9 cellular contexts compared by ENCODE assay signal in the genomic region with DNA sequence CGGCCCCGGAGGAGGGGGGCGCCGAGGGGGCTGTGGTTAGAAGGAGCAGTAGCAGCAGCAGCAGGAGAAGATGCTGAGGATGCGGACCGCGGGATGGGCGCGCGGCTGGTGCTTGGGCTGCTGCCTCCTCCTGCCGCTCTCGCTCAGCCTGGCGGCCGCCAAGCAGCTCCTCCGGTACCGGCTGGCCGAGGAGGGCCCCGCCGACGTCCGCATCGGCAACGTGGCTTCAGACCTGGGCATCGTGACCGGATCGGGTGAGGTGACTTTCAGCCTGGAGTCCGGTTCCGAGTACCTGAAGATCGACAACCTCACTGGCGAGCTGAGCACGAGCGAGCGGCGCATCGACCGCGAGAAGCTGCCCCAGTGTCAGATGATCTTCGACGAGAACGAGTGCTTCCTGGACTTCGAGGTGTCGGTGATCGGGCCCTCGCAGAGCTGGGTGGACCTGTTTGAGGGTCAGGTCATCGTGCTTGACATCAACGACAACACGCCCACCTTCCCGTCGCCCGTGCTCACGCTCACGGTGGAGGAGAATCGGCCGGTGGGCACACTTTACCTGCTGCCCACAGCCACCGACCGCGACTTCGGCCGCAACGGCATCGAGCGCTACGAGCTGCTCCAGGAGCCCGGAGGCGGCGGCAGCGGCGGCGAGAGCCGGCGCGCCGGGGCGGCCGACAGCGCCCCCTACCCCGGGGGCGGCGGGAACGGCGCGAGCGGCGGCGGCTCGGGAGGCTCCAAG. TPM values are rescaled to one million over a fixed set of nuclear protein-coding genes. Genes with fewer than 3 reads are reported as not detected.
A peak's percentile ranks its signal among the peaks of the same experiment; 100 is the strongest.
DNase-seq lines count a peak whose midpoint lies in the region; ATAC-seq and TF ChIP-seq lines count a peak whose summit lies in the region.
"Had no signal": no experiment of that assay in that cellular context is flagged by ENCODE, and none has a peak within 500 bp of the region (broad histone marks: within the 10 kb centered on the region; RNA-seq: fewer than 3 reads in every experiment).

No MANE protein-coding gene starts in this region.

- peaks cover 62% of the 10 kb centered on the region for H3K27me3 ChIP-seq in mucosa of stomach (ENCODE audit: control insufficient read depth, insufficient read depth, low read length)

- no peaks in the 10 kb centered on the region for H3K9me3 ChIP-seq in mucosa of stomach (ENCODE audit: control insufficient read depth, low read length)

- H3K36me3 Mint-ChIP-seq in CD14-positive monocyte: peaks cover 2 to 3% of the 10 kb centered on the region in 2 donors

- intact Hi-C loops in CD14-positive monocyte (cut with micrococcal nuclease): no loop called here

- DNase-seq in EH (ENCODE audit: low read depth): peak; percentile 26
- peak; percentile 19 for DNase-seq in NCI-H526 treated with DMSO at 0.1 percent for 48 hours (lab: John Stamatoyannopoulos, UW)
- DNase-seq in NOMO-1 treated with DMSO at 0.1 percent for 48 hours (lab: John Stamatoyannopoulos, UW; ENCODE audit: unreplicated experiment): no peak
- no peak for DNase-seq in CD14-positive monocyte (ENCODE audit: low spot score)
- no peak for DNase-seq in mesenteric fat pad (ENCODE audit: low spot score)

- no peaks in the 10 kb centered on the region for H3K36me3 ChIP-seq in mucosa of stomach (ENCODE audit: control insufficient read depth, insufficient read depth, low read length)

- H3K27ac Mint-ChIP-seq in CD14-positive monocyte: no peak overlapping the region

- peak overlapping the region; percentile 80 for H3K4me3 ChIP-seq in mucosa of stomach (ENCODE audit: low read length)
- H3K4me3 ChIP-seq: K562 had no signal

- H3K4me1 ChIP-seq in mucosa of stomach (ENCODE audit: control insufficient read depth, insufficient read depth, low read length): peaks cover 30% of the 10 kb centered on the region

- H3K4me1 Mint-ChIP-seq in CD14-positive monocyte: peaks cover 22% of the 10 kb centered on the region

- H3K9me3 Mint-ChIP-seq in CD14-positive monocyte: peaks cover 0 to 38% (median 16%) of the 10 kb centered on the region in 7 donors

- H3K9ac ChIP-seq in mucosa of stomach (ENCODE audit: low read length): peak overlapping the region; percentile 39

- no peak for TF ChIP-seq CTCF in CD14-positive monocyte (IDR thresholded peaks at IDR 0.05)

- peak overlapping the region in 1 of 2 donors; percentile 85 for H3K4me3 Mint-ChIP-seq in CD14-positive monocyte

- ATAC-seq in esophagus mucosa: peak; percentile 50
- ATAC-seq in HG03439 (IDR thresholded peaks at IDR 0.05; ENCODE audit: unreplicated experiment): no peak
- ATAC-seq: K562 had no signal

- peaks cover 74 to 78% (median 78%) of the 10 kb centered on the region in 3 donors for H3K27me3 Mint-ChIP-seq in CD14-positive monocyte (ENCODE audit: low read depth in 3 of 3)

RNA-seq across cellular contexts. Expression of a gene that starts 1.4 kb away (rescaled TPM):
- total RNA-seq in esophagus mucosa (13.6 TPM), mesenteric fat pad (0.93 TPM)
- polyA plus RNA-seq in CD14-positive monocyte: not detected
- total RNA-seq: K562 had no signal
- polyA plus RNA-seq: K562 had no signal

Comparison
In these comparisons a context has a peak if more than half of its experiments do, and no peak if none do; other contexts are left out.
1. DNase-seq: peak in EH (single experiment) and NCI-H526 treated with DMSO at 0.1 percent for 48 hours (single experiment); none in NOMO-1 treated with DMSO at 0.1 percent for 48 hours (single experiment), CD14-positive monocyte (single experiment) and mesenteric fat pad (single experiment).